Comparison of ENCODE assay signal across 20 cellular contexts in the genomic region with DNA sequence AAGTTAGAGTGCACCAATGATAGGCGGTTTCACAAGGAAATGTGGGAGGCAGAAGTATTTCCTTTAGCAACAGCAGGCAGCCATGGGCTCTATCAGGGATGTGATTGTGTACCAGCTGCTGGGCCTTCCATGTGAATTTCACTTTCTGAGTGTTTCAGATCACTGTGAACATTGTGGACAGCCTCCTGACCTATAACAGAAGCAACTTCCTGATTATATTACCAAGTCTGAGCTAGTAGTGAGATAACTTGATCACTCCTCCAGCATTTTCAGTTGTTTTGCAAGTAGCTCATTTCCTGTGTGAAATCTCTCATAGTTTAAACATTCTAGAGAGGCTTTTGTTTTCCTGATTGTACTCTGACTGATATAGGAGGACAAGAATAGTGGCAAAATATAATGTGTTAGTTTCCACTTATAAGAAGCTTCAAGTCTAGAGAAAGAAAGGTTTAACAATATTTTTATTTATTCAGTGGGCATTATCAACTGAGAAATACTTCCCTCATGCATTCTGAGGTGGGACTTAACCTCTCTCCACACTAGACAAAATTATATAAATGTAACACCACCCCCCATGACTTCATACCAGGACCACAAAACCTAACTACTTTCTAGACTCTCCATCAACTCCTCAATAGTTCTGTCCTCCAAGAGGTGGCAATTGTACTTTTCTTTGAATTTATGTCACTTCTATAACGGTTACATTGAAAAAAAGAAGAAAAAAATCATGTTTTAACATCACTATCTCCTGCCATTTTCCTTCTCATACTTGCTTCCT.
A peak's percentile ranks its signal among the peaks of the same experiment; 100 is the strongest.
DNase-seq lines count a peak whose midpoint lies in the region; ATAC-seq and TF ChIP-seq lines count a peak whose summit lies in the region.
"Had no signal": no experiment of that assay in that cellular context is flagged by ENCODE, and none has a peak within 500 bp of the region (broad histone marks: within the 10 kb centered on the region; RNA-seq: fewer than 3 reads in every experiment).

No MANE protein-coding gene starts in this region.

- 85 to 86% methylated on average over 2 of the region's 2 CpGs for WGBS in aorta, 2 donors

- DNase-seq in ELR (ENCODE audit: low read depth) (peak; percentile 14), OCI-M1 (lab: John Stamatoyannopoulos, UW) (peak; percentile 51), choroid plexus epithelial cell (ENCODE audit: low read depth) (peak; percentile 93), D341Med (ENCODE audit: low spot score) (no peak), superior temporal gyrus (ENCODE audit: extremely low spot score) (no peak), HuH-7 (ENCODE audit: low spot score) (no peak), aorta (no peak)
- DNase-seq in natural killer cell treated with Interleukin-12 subunit alpha and Interleukin-12 subunit beta and Interleukin-15 and Interleukin-18, amount 100 ng/mL, for 72 hours (ENCODE audit: low spot score), result peak; percentile 61
- DNase-seq: activated CD4-positive, alpha-beta memory T cell treated with anti-CD3 and anti-CD28 coated beads for 36 hours; activated naive CD8-positive, alpha-beta T cell treated with anti-CD3 and anti-CD28 coated beads, Interleukin-2, amount 10 ng/mL, durations not matched to agents 7 days and 5 days; activated T-cell treated with anti-CD3 and anti-CD28 coated beads, Interleukin-2, amount 50 U/mL, for 48 hours; AML-193; Caco-2; caudate nucleus; NCI-H1105 treated with DMSO at 0.1 percent for 48 hours; NCI-H748 treated with DMSO at 0.1 percent for 48 hours; nucleus accumbens; stimulated activated CD4-positive, alpha-beta T cell treated with anti-CD3 and anti-CD28 coated beads, Interleukin-4, amount 100 ng/mL, for 4 hours; stimulated activated CD8-positive, alpha-beta memory T cell treated with anti-CD3 and anti-CD28 coated beads, Interleukin-4, amount 100 ng/mL, for 48 hours had no signal

- H3K4me3 ChIP-seq in choroid plexus epithelial cell (ENCODE audit: low read depth, low read length), result no peak overlapping the region
- no peak overlapping the region for H3K4me3 ChIP-seq in aorta (ENCODE audit: low read length in 2 of 2)
- H3K4me3 ChIP-seq: suprapubic skin had no signal

- H3K27ac Mint-ChIP-seq in natural killer cell treated with Interleukin-12 subunit alpha and Interleukin-12 subunit beta and Interleukin-15 and Interleukin-18, amount 100 ng/mL, for 72 hours, result peak overlapping the region; percentile 12 to 32
- H3K27ac Mint-ChIP-seq: activated CD4-positive, alpha-beta memory T cell treated with anti-CD3 and anti-CD28 coated beads for 36 hours; activated naive CD8-positive, alpha-beta T cell treated with anti-CD3 and anti-CD28 coated beads, Interleukin-2, amount 10 ng/mL, durations not matched to agents 7 days and 5 days had no signal

- H3K9me3 ChIP-seq in aorta (ENCODE audit: control insufficient read depth, low read length), result no peaks in the 10 kb centered on the region

- H3K4me1 ChIP-seq in aorta (ENCODE audit: control insufficient read depth in 1 of 2, insufficient read depth in 2 of 2, low read length in 2 of 2), result no peaks in the 10 kb centered on the region
- H3K4me1 ChIP-seq: Caco-2, suprapubic skin had no signal

- ATAC-seq in natural killer cell treated with Interleukin-12 subunit alpha and Interleukin-12 subunit beta and Interleukin-15 and Interleukin-18, amount 100 ng/mL, for 72 hours, result peak; percentile 80 to 86
- ATAC-seq in aorta (ENCODE audit: low FRiP score), result no peak

- H3K4me3 Mint-ChIP-seq in natural killer cell treated with Interleukin-12 subunit alpha and Interleukin-12 subunit beta and Interleukin-15 and Interleukin-18, amount 100 ng/mL, for 72 hours, result peak overlapping the region; percentile 62
- H3K4me3 Mint-ChIP-seq: activated CD4-positive, alpha-beta memory T cell treated with anti-CD3 and anti-CD28 coated beads for 36 hours; activated naive CD8-positive, alpha-beta T cell treated with anti-CD3 and anti-CD28 coated beads, Interleukin-2, amount 10 ng/mL, durations not matched to agents 7 days and 5 days had no signal

- H3K36me3 Mint-ChIP-seq in natural killer cell treated with Interleukin-12 subunit alpha and Interleukin-12 subunit beta and Interleukin-15 and Interleukin-18, amount 100 ng/mL, for 72 hours, result peaks cover 14% of the 10 kb centered on the region
- H3K36me3 Mint-ChIP-seq: activated CD4-positive, alpha-beta memory T cell treated with anti-CD3 and anti-CD28 coated beads for 36 hours; activated naive CD8-positive, alpha-beta T cell treated with anti-CD3 and anti-CD28 coated beads, Interleukin-2, amount 10 ng/mL, durations not matched to agents 7 days and 5 days had no signal

- H3K27me3 Mint-ChIP-seq in natural killer cell treated with Interleukin-12 subunit alpha and Interleukin-12 subunit beta and Interleukin-15 and Interleukin-18, amount 100 ng/mL, for 72 hours, result no peaks in the 10 kb centered on the region
- H3K27me3 Mint-ChIP-seq: activated CD4-positive, alpha-beta memory T cell treated with anti-CD3 and anti-CD28 coated beads for 36 hours; activated naive CD8-positive, alpha-beta T cell treated with anti-CD3 and anti-CD28 coated beads, Interleukin-2, amount 10 ng/mL, durations not matched to agents 7 days and 5 days had no signal

- no peaks in the 10 kb centered on the region for H3K36me3 ChIP-seq in aorta (ENCODE audit: control insufficient read depth in 1 of 2, insufficient read depth in 2 of 2, low read length in 1 of 2)
- H3K36me3 ChIP-seq: suprapubic skin had no signal

- no peak for TF ChIP-seq CTCF in choroid plexus epithelial cell (conservative IDR thresholded peaks at IDR 0.05; ENCODE audit: low read depth, low read length)

- H3K27ac ChIP-seq in aorta (ENCODE audit: low read depth in 1 of 2, low read length in 2 of 2), result no peak overlapping the region
- H3K27ac ChIP-seq: suprapubic skin had no signal

- intact Hi-C loops in aorta (cut with DNase I), result no loop called here

- no peaks in the 10 kb centered on the region for H3K27me3 ChIP-seq in aorta (ENCODE audit: control insufficient read depth in 1 of 2, insufficient read depth in 2 of 2, low read length in 1 of 2)
- H3K27me3 ChIP-seq: suprapubic skin had no signal

- peaks cover 12 to 18% of the 10 kb centered on the region in 2 donors for H3K4me1 Mint-ChIP-seq in natural killer cell treated with Interleukin-12 subunit alpha and Interleukin-12 subunit beta and Interleukin-15 and Interleukin-18, amount 100 ng/mL, for 72 hours (ENCODE audit: low read depth in 2 of 2)
- H3K4me1 Mint-ChIP-seq: activated naive CD8-positive, alpha-beta T cell treated with anti-CD3 and anti-CD28 coated beads, Interleukin-2, amount 10 ng/mL, durations not matched to agents 7 days and 5 days had no signal

- H3K9me3 Mint-ChIP-seq in natural killer cell treated with Interleukin-12 subunit alpha and Interleukin-12 subunit beta and Interleukin-15 and Interleukin-18, amount 100 ng/mL, for 72 hours, result peaks cover 14% of the 10 kb centered on the region

Comparison
In these comparisons a context has a peak if more than half of its experiments do, and no peak if none do; other contexts are left out.
1. DNase-seq: peak in ELR (single experiment), OCI-M1 (single experiment), choroid plexus epithelial cell (single experiment) and natural killer cell treated with Interleukin-12 subunit alpha and Interleukin-12 subunit beta and Interleukin-15 and Interleukin-18, amount 100 ng/mL, for 72 hours (single experiment); none in D341Med (single experiment), superior temporal gyrus (single experiment), HuH-7 (single experiment) and aorta (0 of 2).